1 cellular context compared by ENCODE assay signal in the genomic region with DNA sequence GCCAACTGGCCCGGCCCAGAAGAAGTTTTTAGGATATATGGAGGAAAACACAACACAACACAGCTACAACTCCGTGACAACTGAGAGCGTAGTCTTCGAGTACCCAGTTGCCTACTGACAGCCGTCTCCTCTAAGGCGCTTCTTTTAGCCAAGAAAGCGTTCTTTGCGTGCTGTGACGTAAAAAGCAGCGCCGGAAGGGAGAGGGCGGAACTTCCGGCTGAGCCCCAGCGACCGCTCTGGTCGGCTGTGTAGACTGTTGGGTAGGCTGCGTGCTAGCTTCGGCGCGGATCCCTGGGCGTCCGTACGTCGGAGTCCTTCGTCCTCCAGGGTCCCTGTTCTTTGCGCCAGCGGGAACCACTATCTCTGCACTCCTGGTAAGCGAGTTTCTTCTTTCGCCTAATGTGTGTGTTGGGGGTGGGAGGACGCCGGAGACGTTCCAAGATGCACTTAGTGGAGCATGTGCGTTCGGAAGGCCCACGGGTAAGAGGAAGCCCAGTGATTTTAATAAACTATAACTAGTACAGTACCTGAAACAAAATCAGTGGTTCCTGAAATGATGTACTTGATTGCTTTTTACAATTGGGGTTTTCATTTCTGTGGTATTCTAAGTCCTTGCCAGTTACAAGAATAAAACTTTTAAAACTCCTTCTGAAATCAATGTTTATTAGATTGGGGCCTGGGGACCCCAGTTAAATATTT.
TF ChIP-seq lines count a peak whose summit lies in the region.

A gene (plus strand): TSS at position 239 of the 699 bp plus-strand sequence. CDS start 2,914 bp downstream, outside the sequence.

TF ChIP-seq in A549, 52 proteins besides CTCF, POLR2A, EP300 and RAD21 (continued from another document):
- TF ChIP-seq, protein P1, sequence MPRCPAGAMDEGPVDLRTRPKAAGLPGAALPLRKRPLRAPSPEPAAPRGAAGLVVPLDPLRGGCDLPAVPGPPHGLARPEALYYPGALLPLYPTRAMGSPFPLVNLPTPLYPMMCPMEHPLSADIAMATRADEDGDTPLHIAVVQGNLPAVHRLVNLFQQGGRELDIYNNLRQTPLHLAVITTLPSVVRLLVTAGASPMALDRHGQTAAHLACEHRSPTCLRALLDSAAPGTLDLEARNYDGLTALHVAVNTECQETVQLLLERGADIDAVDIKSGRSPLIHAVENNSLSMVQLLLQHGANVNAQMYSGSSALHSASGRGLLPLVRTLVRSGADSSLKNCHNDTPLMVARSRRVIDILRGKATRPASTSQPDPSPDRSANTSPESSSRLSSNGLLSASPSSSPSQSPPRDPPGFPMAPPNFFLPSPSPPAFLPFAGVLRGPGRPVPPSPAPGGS (IDR thresholded peaks at IDR 0.05): peak; percentile 87; the same call in 1 of the 3 replicates
